ENCODE assay signal across 14 cellular contexts in the genomic region with DNA sequence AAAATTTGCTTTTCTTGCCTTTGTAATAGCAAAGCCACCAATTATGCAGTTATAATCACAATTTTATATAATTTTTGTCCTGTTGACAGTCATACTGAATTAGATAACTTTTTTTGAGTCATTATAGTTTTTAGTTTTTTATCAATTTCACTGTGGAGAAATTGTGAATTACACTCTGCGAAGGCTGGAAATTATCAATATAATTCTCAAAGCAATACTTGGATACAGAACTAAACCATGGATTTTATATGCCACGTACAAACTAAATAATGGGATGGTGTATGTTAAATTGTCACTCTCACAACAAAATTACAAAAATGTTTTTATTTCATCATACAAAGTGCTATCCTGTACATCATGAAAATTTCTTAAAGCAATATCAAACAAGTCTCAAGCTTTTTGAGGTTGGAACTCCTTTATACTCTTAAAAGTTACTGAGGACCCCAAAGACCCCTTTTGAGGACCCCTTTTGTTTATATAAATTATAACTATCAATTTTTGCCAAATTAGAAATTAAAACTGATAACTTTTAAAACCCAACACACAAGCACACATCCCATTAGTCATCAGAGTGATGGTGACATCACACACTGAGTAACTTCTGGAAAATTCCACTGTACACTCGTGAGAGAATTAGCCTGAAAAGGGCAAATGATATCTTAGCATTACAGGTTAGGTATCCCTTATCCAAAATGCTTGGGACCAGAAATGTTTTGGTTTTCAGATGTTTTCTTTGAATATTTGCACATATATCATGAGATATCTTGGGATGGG. TPM values are rescaled to one million over a fixed set of nuclear protein-coding genes. Genes with fewer than 3 reads are reported as not detected.
DNase-seq lines count a peak whose midpoint lies in the region; TF ChIP-seq lines count a peak whose summit lies in the region.
"Had no signal": no experiment of that assay in that cellular context is flagged by ENCODE, and none has a peak within 500 bp of the region (broad histone marks: within the 10 kb centered on the region; RNA-seq: fewer than 3 reads in every experiment).

No MANE protein-coding gene starts in this region.

- H3K27ac ChIP-seq in HEK293 (ENCODE audit: extremely low read depth, low read depth, low read length) (no peak overlapping the region), brain microvascular endothelial cell (peak overlapping the region; percentile 24)
- H3K27ac ChIP-seq: Peyer's patch had no signal

- no peaks in the 10 kb centered on the region for H3K9me3 Mint-ChIP-seq in activated CD4-positive, alpha-beta T cell treated with anti-CD3 and anti-CD28 coated beads, Interleukin-2, amount 10 ng/mL, durations not matched to agents 24 days and 14 days
- H3K9me3 Mint-ChIP-seq in progenitor cell of endocrine pancreas (ENCODE audit: low read depth): peaks cover 4% of the 10 kb centered on the region
- H3K9me3 Mint-ChIP-seq: stimulated activated naive CD8-positive, alpha-beta T cell treated with anti-CD3 and anti-CD28 coated beads, Interleukin-15, Interleukin-2, amounts not matched to agents 100 ng/mL and 50 ng/mL, for 24 hours had no signal

- no peak for TF ChIP-seq CTCF in HEK293 (tag by site-specific recombination; IDR thresholded peaks at IDR 0.05)
- TF ChIP-seq CTCF in brain microvascular endothelial cell (IDR thresholded peaks at IDR 0.05; ENCODE audit: low read depth, low read length, missing control alignments): no peak
- no peak for TF ChIP-seq CTCF in progenitor cell of endocrine pancreas (IDR thresholded peaks at IDR 0.05; ENCODE audit: unreplicated experiment)

- H3K4me1 ChIP-seq in HEK293 (ENCODE audit: control insufficient read depth, insufficient read depth, low read length): no peaks in the 10 kb centered on the region
- H3K4me1 ChIP-seq: Peyer's patch had no signal

- H3K4me1 Mint-ChIP-seq in activated CD4-positive, alpha-beta T cell treated with anti-CD3 and anti-CD28 coated beads, Interleukin-2, amount 10 ng/mL, durations not matched to agents 24 days and 14 days: no peaks in the 10 kb centered on the region
- H3K4me1 Mint-ChIP-seq in progenitor cell of endocrine pancreas (ENCODE audit: low read depth): peaks cover 3% of the 10 kb centered on the region

- no peaks in the 10 kb centered on the region for H3K27me3 ChIP-seq in brain microvascular endothelial cell (replicated peaks)
- H3K27me3 ChIP-seq: Peyer's patch had no signal

- H3K36me3 ChIP-seq in HEK293 (ENCODE audit: control insufficient read depth in 2 of 2, insufficient read depth in 1 of 2, low read length in 2 of 2) (no peaks in the 10 kb centered on the region), brain microvascular endothelial cell (replicated peaks) (no peaks in the 10 kb centered on the region)
- H3K36me3 ChIP-seq: Peyer's patch had no signal

- intact Hi-C loops in activated CD4-positive, alpha-beta T cell treated with anti-CD3 and anti-CD28 coated beads, Interleukin-2, amount 10 ng/mL, durations not matched to agents 24 days and 14 days (cut with micrococcal nuclease): no loop called here

- no peaks in the 10 kb centered on the region for H3K36me3 Mint-ChIP-seq in activated CD4-positive, alpha-beta T cell treated with anti-CD3 and anti-CD28 coated beads, Interleukin-2, amount 10 ng/mL, durations not matched to agents 24 days and 14 days (ENCODE audit: low read depth)
- no peaks in the 10 kb centered on the region for H3K36me3 Mint-ChIP-seq in progenitor cell of endocrine pancreas (ENCODE audit: insufficient read depth)
- H3K36me3 Mint-ChIP-seq: brain had no signal

- DNase-seq in AG20443 (ENCODE audit: low spot score): peak; percentile 63
- DNase-seq in brain microvascular endothelial cell: peak; percentile 60
- peak; percentile 56 for DNase-seq in kidney tubule cell (ENCODE audit: low spot score)
- DNase-seq in COR-L47 (lab: John Stamatoyannopoulos, UW): no peak
- no peak for DNase-seq in hypothalamus (lab: John Stamatoyannopoulos, UW)
- no peak for DNase-seq in activated CD4-positive, alpha-beta T cell treated with anti-CD3 and anti-CD28 coated beads, Interleukin-2, amount 10 ng/mL, durations not matched to agents 24 days and 14 days
- DNase-seq in progenitor cell of endocrine pancreas (ENCODE audit: low spot score, unreplicated experiment): no peak
- DNase-seq: activated CD8-positive, alpha-beta memory T cell treated with anti-CD3 and anti-CD28 coated beads, Interleukin-2, amount 50 U/mL, for 48 hours; Peyer's patch had no signal

- H3K9me3 ChIP-seq in HEK293 (ENCODE audit: control insufficient read depth, insufficient read depth, low read depth, low read length): no peaks in the 10 kb centered on the region
- H3K9me3 ChIP-seq: Peyer's patch had no signal

- in situ Hi-C loops in brain microvascular endothelial cell (cut with HindIII; ENCODE audit: low pct_ligation_motif_present, low sequenced_read_pairs): no loop called here

- POLR2A ChIA-PET in HEK293 (lab: Yijun Ruan, JAX): no interaction called here

- CTCF ChIA-PET in HEK293 (lab: Yijun Ruan, JAX): interaction anchor here (0.5 to 4.8 kb wide), 5 partner anchors 13 to 92 kb away, joined by 4 to 29 read pairs (median 5); no protein-coding TSS in a partner anchor

- no peak overlapping the region for H3K4me3 Mint-ChIP-seq in activated CD4-positive, alpha-beta T cell treated with anti-CD3 and anti-CD28 coated beads, Interleukin-2, amount 10 ng/mL, durations not matched to agents 24 days and 14 days
- H3K4me3 Mint-ChIP-seq in progenitor cell of endocrine pancreas (ENCODE audit: low read depth): no peak overlapping the region
- H3K4me3 Mint-ChIP-seq: brain; stimulated activated naive CD8-positive, alpha-beta T cell treated with anti-CD3 and anti-CD28 coated beads, Interleukin-15, Interleukin-2, amounts not matched to agents 100 ng/mL and 50 ng/mL, for 24 hours had no signal

- H3K4me3 ChIP-seq in HEK293 (ENCODE audit: low read depth, low read length) (no peak overlapping the region), brain microvascular endothelial cell (ENCODE audit: low read depth, low read length) (no peak overlapping the region)
- H3K4me3 ChIP-seq: Peyer's patch had no signal

- no peak overlapping the region for H3K27ac Mint-ChIP-seq in activated CD4-positive, alpha-beta T cell treated with anti-CD3 and anti-CD28 coated beads, Interleukin-2, amount 10 ng/mL, durations not matched to agents 24 days and 14 days
- H3K27ac Mint-ChIP-seq in progenitor cell of endocrine pancreas: no peak overlapping the region
- H3K27ac Mint-ChIP-seq: brain; stimulated activated naive CD8-positive, alpha-beta T cell treated with anti-CD3 and anti-CD28 coated beads, Interleukin-15, Interleukin-2, amounts not matched to agents 100 ng/mL and 50 ng/mL, for 24 hours had no signal

- H3K27me3 Mint-ChIP-seq in activated CD4-positive, alpha-beta T cell treated with anti-CD3 and anti-CD28 coated beads, Interleukin-2, amount 10 ng/mL, durations not matched to agents 24 days and 14 days: peaks cover 6% of the 10 kb centered on the region
- peaks cover 10% of the 10 kb centered on the region for H3K27me3 Mint-ChIP-seq in progenitor cell of endocrine pancreas
- H3K27me3 Mint-ChIP-seq: stimulated activated naive CD8-positive, alpha-beta T cell treated with anti-CD3 and anti-CD28 coated beads, Interleukin-15, Interleukin-2, amounts not matched to agents 100 ng/mL and 50 ng/mL, for 24 hours had no signal

TF ChIP-seq in HEK293, 187 proteins besides CTCF, POLR2A, EP300 and RAD21:
- TF ChIP-seq ZNF335 (tag by site-specific recombination; conservative IDR thresholded peaks at IDR 0.05): peak; percentile 75
- TF ChIP-seq, protein P1, sequence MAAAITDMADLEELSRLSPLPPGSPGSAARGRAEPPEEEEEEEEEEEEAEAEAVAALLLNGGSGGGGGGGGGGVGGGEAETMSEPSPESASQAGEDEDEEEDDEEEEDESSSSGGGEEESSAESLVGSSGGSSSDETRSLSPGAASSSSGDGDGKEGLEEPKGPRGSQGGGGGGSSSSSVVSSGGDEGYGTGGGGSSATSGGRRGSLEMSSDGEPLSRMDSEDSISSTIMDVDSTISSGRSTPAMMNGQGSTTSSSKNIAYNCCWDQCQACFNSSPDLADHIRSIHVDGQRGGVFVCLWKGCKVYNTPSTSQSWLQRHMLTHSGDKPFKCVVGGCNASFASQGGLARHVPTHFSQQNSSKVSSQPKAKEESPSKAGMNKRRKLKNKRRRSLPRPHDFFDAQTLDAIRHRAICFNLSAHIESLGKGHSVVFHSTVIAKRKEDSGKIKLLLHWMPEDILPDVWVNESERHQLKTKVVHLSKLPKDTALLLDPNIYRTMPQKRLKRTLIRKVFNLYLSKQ (tag by site-specific recombination; IDR thresholded peaks at IDR 0.05; ENCODE audit: borderline replicate concordance): no peak

RNA-seq across cellular contexts. Expression of gene AQP2, which starts 19.8 kb away (rescaled TPM):
- total RNA-seq in activated CD4-positive, alpha-beta T cell treated with anti-CD3 and anti-CD28 coated beads, Interleukin-2, amount 10 ng/mL, durations not matched to agents 24 days and 14 days: not detected in 2 replicates
- total RNA-seq in progenitor cell of endocrine pancreas: 0.29 and 1.0 TPM in 2 replicates
- total RNA-seq: frontal cortex, liver, Peyer's patch had no signal

RNA-seq across cellular contexts. Expression of gene FAIM2, which starts 27.0 kb away (rescaled TPM):
- 0.30 and 0.54 TPM in 2 replicates for total RNA-seq in activated CD4-positive, alpha-beta T cell treated with anti-CD3 and anti-CD28 coated beads, Interleukin-2, amount 10 ng/mL, durations not matched to agents 24 days and 14 days
- total RNA-seq in progenitor cell of endocrine pancreas: not detected in 2 replicates

RNA-seq across cellular contexts. Expression of gene AQP5, which starts 31.0 kb away (rescaled TPM):
- total RNA-seq in activated CD4-positive, alpha-beta T cell treated with anti-CD3 and anti-CD28 coated beads, Interleukin-2, amount 10 ng/mL, durations not matched to agents 24 days and 14 days: not detected in 2 replicates
- total RNA-seq in progenitor cell of endocrine pancreas: 1.8 and 2.0 TPM in 2 replicates
- total RNA-seq: liver, Peyer's patch had no signal

RNA-seq across cellular contexts. Expression of gene AQP6, which starts 42.0 kb away (rescaled TPM):
- total RNA-seq in activated CD4-positive, alpha-beta T cell treated with anti-CD3 and anti-CD28 coated beads, Interleukin-2, amount 10 ng/mL, durations not matched to agents 24 days and 14 days: not detected in 2 replicates
- total RNA-seq in progenitor cell of endocrine pancreas: 0.29 TPM in 1 of 2 replicates, not detected in the other
- total RNA-seq: frontal cortex, liver, Peyer's patch had no signal

Comparison
In these comparisons a context has a peak if more than half of its experiments do, and no peak if none do; other contexts are left out.
1. DNase-seq: peak in AG20443 (single experiment), brain microvascular endothelial cell (single experiment) and kidney tubule cell (single experiment); none in COR-L47 (single experiment), hypothalamus (0 of 51), activated CD4-positive, alpha-beta T cell treated with anti-CD3 and anti-CD28 coated beads, Interleukin-2, amount 10 ng/mL, durations not matched to agents 24 days and 14 days (single experiment) and progenitor cell of endocrine pancreas (single experiment).